In genomic region chr6:169723991-169724553, GRCh38 we compare ENCODE assay signal across 8 cellular contexts. TPM values are rescaled to one million over a fixed set of nuclear protein-coding genes. Genes with fewer than 3 reads are reported as not detected.
DNase-seq lines count a peak whose midpoint lies in the region; ATAC-seq and TF ChIP-seq lines count a peak whose summit lies in the region.

PHF10 (minus strand) TSS chr6:169724500; CDS start chr6:169723931, 569 bp downstream.

- H3K36me3 ChIP-seq in ACC112 (ENCODE audit: insufficient read depth, low read length) = no peaks in the 10 kb centered on the region
- H3K36me3 ChIP-seq in adipocyte (ENCODE audit: control insufficient read depth, insufficient read depth, low read length, severe bottlenecking) = no peaks in the 10 kb centered on the region

- intact Hi-C loops in left ventricle myocardium superior (cut with micrococcal nuclease) = no loop called here

- peak; percentile 26 for DNase-seq in RWPE1 (ENCODE audit: low spot score)
- peak; percentile 75 for DNase-seq in adipocyte (ENCODE audit: low read depth)
- peak; percentile 69 for DNase-seq in left ventricle myocardium superior
- DNase-seq in pulmonary artery endothelial cell (ENCODE audit: low read depth, low spot score) = no peak
- DNase-seq in GF-D8 (lab: John Stamatoyannopoulos, UW) = no peak

- POLR2A ChIA-PET in RWPE1 (lab: Yijun Ruan, JAX; ENCODE audit: low non-redundant PET) = no interaction called here

- no peaks in the 10 kb centered on the region for H3K27me3 ChIP-seq in ACC112 (ENCODE audit: insufficient read depth, low read length)
- H3K27me3 ChIP-seq in adipocyte (replicated peaks; ENCODE audit: control insufficient read depth, insufficient read depth, low read length) = no peaks in the 10 kb centered on the region

- peak within 1 kb of the TSS; percentile 88 for H2AFZ ChIP-seq in ACC112 (ENCODE audit: low read length, unreplicated experiment)

- peaks cover 23% of the 10 kb centered on the region for H3K79me2 ChIP-seq in ACC112 (ENCODE audit: control insufficient read depth, insufficient read depth, low read length, unreplicated experiment)

- H3K9me3 ChIP-seq in adipocyte (ENCODE audit: control insufficient read depth, low read length) = no peaks in the 10 kb centered on the region

- peaks cover 11% of the 10 kb centered on the region for H3K4me1 ChIP-seq in ACC112 (ENCODE audit: control insufficient read depth, insufficient read depth, low read length, unreplicated experiment)
- H3K4me1 ChIP-seq in adipocyte (ENCODE audit: control insufficient read depth, insufficient read depth, low read length) = peaks cover 18% of the 10 kb centered on the region

- peak within 1 kb of the TSS; percentile 91 for H3K9ac ChIP-seq in adipocyte (ENCODE audit: low read length)

- ATAC-seq in GM18868 (IDR thresholded peaks at IDR 0.05; ENCODE audit: unreplicated experiment) = peak; percentile 45
- ATAC-seq in HG03064 (IDR thresholded peaks at IDR 0.05; ENCODE audit: low read depth, unreplicated experiment) = peak; percentile 46
- ATAC-seq in left ventricle myocardium superior = peak; percentile 35

- no peak for TF ChIP-seq CTCF in RWPE1 (conservative IDR thresholded peaks at IDR 0.05; ENCODE audit: low read depth)

- H3K27ac ChIP-seq in ACC112 (ENCODE audit: low read depth, low read length) (peak within 1 kb of the TSS; percentile 46; the same call in 1 of the 2 replicates), RWPE1 (peak within 1 kb of the TSS; percentile 83)

- CTCF ChIA-PET in RWPE1 (lab: Yijun Ruan, JAX) = no interaction called here

- H3K4me3 ChIP-seq in ACC112 (ENCODE audit: low read depth, low read length) = peak within 1 kb of the TSS; percentile 90
- H3K4me3 ChIP-seq in adipocyte (ENCODE audit: low read length) = peak within 1 kb of the TSS; percentile 85

RNA-seq across cellular contexts. Expression of gene PHF10, which starts in this region (rescaled TPM):
- total RNA-seq in left ventricle myocardium superior = 62.9 TPM
- total RNA-seq in pulmonary artery endothelial cell = 40.4 and 42.3 TPM in 2 replicates

Comparison
In these comparisons a context has a peak if more than half of its experiments do, and no peak if none do; other contexts are left out.
1. DNase-seq: peak in RWPE1 (single experiment), adipocyte (single experiment) and left ventricle myocardium superior (single experiment); none in pulmonary artery endothelial cell (single experiment) and GF-D8 (single experiment).
2. Peak in every context shown above with its lines, with median percentiles within 50 percentile points of each other: ATAC-seq.